ENCODE assay signal across 7 cellular contexts in the genomic region with DNA sequence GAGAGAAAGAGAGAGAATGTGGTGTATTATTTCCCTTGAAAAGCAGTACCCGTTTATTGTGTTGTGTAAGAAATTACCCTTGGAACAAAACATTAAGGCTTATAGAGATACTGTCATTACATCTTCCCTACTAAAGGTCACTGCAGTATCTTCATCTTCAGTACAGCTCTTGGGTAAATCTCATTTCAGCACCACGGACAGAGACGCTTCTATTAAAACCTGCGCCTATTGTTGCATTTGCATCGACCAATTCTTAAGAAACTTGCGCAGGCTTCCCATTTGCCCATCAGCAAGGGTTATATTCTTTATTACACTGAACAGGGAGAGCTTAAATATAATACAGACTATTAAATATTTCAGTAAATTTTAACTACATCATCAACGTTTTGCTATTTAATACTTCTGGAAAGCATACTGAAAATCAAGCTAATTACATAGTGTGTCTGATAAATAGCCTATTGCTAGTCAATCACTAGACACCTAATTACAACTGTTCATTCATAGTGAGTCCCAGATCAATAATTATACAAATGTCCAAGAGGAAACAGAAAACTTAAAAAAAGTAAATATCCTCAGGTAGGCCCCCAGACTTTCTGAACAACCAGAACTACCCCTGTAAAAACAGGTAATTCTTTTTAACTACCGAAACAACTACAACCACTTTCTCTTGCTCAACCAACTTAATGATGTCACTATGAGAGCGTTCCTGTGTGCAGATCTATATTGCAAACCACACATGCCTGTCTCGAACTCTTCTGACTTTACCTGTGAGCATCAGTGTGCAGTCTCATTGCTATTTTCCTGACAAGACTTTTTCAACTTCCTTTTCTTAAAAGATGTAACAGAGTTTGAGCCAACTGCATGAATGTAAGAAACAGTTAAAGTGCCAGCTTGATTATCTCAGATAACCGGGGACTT.
A peak's percentile ranks its signal among the peaks of the same experiment; 100 is the strongest.
DNase-seq lines count a peak whose midpoint lies in the region; ATAC-seq and TF ChIP-seq lines count a peak whose summit lies in the region.

No MANE protein-coding gene starts in this region.

- in situ Hi-C loops in T47D (cut with HindIII; ENCODE audit: low pct_unique_long_range_greater_than_20kb, low sequenced_read_pairs): no loop called here

- H3K9me3 Mint-ChIP-seq in mesothelial cell of epicardium (no peaks in the 10 kb centered on the region), immature natural killer cell (peaks cover 11 to 43% (median 14%) of the 10 kb centered on the region in 6 donors)

- ATAC-seq in HG03135 (IDR thresholded peaks at IDR 0.05; ENCODE audit: unreplicated experiment): no peak

- TF ChIP-seq CTCF in GM10266 (IDR thresholded peaks at IDR 0.05; ENCODE audit: control insufficient read depth, insufficient read depth, low read depth, missing control alignments) (no peak), mesothelial cell of epicardium (IDR thresholded peaks at IDR 0.05; ENCODE audit: unreplicated experiment) (no peak)

- DNase-seq in GM10266 (ENCODE audit: extremely low spot score) (peak; percentile 37), NCI-H1417 treated with DMSO at 0.1 percent for 48 hours (lab: John Stamatoyannopoulos, UW) (peak; percentile 71), T47D (ENCODE audit: low read depth in 1 of 2, low spot score in 1 of 2) (peak; percentile 35 to 80), mesothelial cell of epicardium (ENCODE audit: low spot score in 2 of 2, unreplicated experiment in 2 of 2) (peak in 1 of 2 experiments; percentile 52), immature natural killer cell (no peak), NCI-H526 treated with DMSO at 0.1 percent for 48 hours (lab: John Stamatoyannopoulos, UW) (no peak)

- H3K4me3 Mint-ChIP-seq in mesothelial cell of epicardium (peak overlapping the region; percentile 65), immature natural killer cell (peak overlapping the region in 1 of 5 donors; percentile 44)

- peaks cover 67% of the 10 kb centered on the region for H3K27me3 Mint-ChIP-seq in mesothelial cell of epicardium (ENCODE audit: low read depth)
- H3K27me3 Mint-ChIP-seq in immature natural killer cell (ENCODE audit: low read depth in 3 of 3): peaks cover 0 to 9% (median 2%) of the 10 kb centered on the region in 3 donors

- H3K36me3 Mint-ChIP-seq in mesothelial cell of epicardium (no peaks in the 10 kb centered on the region), immature natural killer cell (peaks cover 0 to 6% (median 6%) of the 10 kb centered on the region in 3 donors)

- peaks cover 18% of the 10 kb centered on the region for H3K4me1 Mint-ChIP-seq in mesothelial cell of epicardium
- H3K4me1 Mint-ChIP-seq in immature natural killer cell: no peaks in the 10 kb centered on the region

- H3K27ac Mint-ChIP-seq in mesothelial cell of epicardium: no peak overlapping the region
- no peak overlapping the region for H3K27ac Mint-ChIP-seq in immature natural killer cell

Comparison
In these comparisons a context has a peak if more than half of its experiments do, and no peak if none do; other contexts are left out.
1. DNase-seq: peak in GM10266 (single experiment), NCI-H1417 treated with DMSO at 0.1 percent for 48 hours (single experiment) and T47D (2 of 2); none in immature natural killer cell (0 of 3) and NCI-H526 treated with DMSO at 0.1 percent for 48 hours (single experiment).